ENCODE assay signal across 8 cellular contexts in the genomic region with DNA sequence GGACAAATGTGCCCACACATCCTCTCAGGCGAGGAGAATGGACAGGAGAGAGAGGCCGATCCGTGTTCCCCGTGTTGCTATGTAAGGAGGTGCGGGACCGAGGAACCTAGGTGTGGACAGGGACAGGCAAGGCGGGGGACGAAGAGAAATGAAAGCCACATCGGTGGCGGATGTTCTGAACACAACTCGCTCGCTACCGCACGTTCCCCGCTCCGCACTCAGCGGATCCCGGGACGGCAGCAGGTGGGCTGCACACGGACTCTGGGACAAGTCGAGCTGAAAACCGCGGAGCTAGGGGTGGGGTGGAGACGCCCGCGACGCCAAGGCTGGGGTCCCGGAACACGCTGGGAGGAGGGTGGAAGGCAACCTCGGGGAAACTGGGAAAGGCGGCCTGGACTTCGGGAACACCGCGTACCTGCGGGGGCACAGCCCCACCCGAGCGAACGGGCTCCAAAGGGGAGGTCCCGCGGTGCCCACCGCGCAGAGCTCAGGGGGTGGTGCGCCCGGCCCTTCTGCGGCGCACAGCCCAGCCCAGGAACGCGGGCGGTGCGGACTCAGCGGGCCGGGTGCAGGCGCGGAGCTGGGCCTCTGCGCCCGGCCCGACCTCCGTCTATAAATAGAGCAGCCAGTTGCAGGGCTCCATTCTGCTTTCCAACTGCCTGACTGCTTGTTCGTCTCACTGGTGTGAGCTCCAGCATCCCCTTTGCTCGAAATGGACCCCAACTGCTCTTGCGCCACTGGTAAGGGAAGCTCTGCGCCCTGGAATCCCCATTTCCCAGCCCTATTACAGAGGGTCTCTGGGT. TPM values are rescaled to one million over a fixed set of nuclear protein-coding genes. Genes with fewer than 3 reads are reported as not detected.
DNase-seq lines count a peak whose midpoint lies in the region; ATAC-seq and TF ChIP-seq lines count a peak whose summit lies in the region.

A gene (plus strand): TSS at position 642 of the 803 bp plus-strand sequence. CDS start 71 bp downstream, at position 713.

- H3K4me1 ChIP-seq in thoracic aorta (ENCODE audit: control insufficient read depth in 1 of 2, low read depth in 2 of 2): peaks cover 0 to 5% of the 10 kb centered on the region in 2 donors

- H3K4me3 ChIP-seq in thoracic aorta: peak within 1 kb of the TSS; percentile 77

- H3K36me3 Mint-ChIP-seq in activated naive CD4-positive, alpha-beta T cell treated with anti-CD3 and anti-CD28 coated beads, Interleukin-2, amount 10 ng/mL, durations not matched to agents 7 days and 5 days: peaks cover 2% of the 10 kb centered on the region
- no peaks in the 10 kb centered on the region for H3K36me3 Mint-ChIP-seq in nephron progenitor cell (ENCODE audit: low read depth)

- no peaks in the 10 kb centered on the region for H3K9me3 Mint-ChIP-seq in activated naive CD4-positive, alpha-beta T cell treated with anti-CD3 and anti-CD28 coated beads, Interleukin-2, amount 10 ng/mL, durations not matched to agents 7 days and 5 days
- H3K9me3 Mint-ChIP-seq in nephron progenitor cell: peaks cover 18% of the 10 kb centered on the region

- H3K4me1 Mint-ChIP-seq in activated naive CD4-positive, alpha-beta T cell treated with anti-CD3 and anti-CD28 coated beads, Interleukin-2, amount 10 ng/mL, durations not matched to agents 7 days and 5 days: peaks cover 22% of the 10 kb centered on the region
- peaks cover 25% of the 10 kb centered on the region for H3K4me1 Mint-ChIP-seq in nephron progenitor cell

- H3K27ac Mint-ChIP-seq in activated naive CD4-positive, alpha-beta T cell treated with anti-CD3 and anti-CD28 coated beads, Interleukin-2, amount 10 ng/mL, durations not matched to agents 7 days and 5 days: peak within 1 kb of the TSS; percentile 84
- H3K27ac Mint-ChIP-seq in nephron progenitor cell: no peak within 1 kb of the TSS

- peaks cover 80% of the 10 kb centered on the region for H3K27me3 Mint-ChIP-seq in activated naive CD4-positive, alpha-beta T cell treated with anti-CD3 and anti-CD28 coated beads, Interleukin-2, amount 10 ng/mL, durations not matched to agents 7 days and 5 days
- H3K27me3 Mint-ChIP-seq in nephron progenitor cell (ENCODE audit: low read depth, poor library complexity): peaks cover 100% of the 10 kb centered on the region

- ATAC-seq in thoracic aorta (ENCODE audit: insufficient number of reproducible peaks, low FRiP score, low read depth) (peak; percentile 61), GM21723 (IDR thresholded peaks at IDR 0.05; ENCODE audit: unreplicated experiment) (no peak)

- H3K27me3 ChIP-seq in thoracic aorta (replicated peaks; ENCODE audit: insufficient read depth): no peaks in the 10 kb centered on the region

- CTCF ChIA-PET in activated naive CD4-positive, alpha-beta T cell treated with anti-CD3 and anti-CD28 coated beads, Interleukin-2, amount 10 ng/mL, durations not matched to agents 7 days and 5 days (lab: Charles Lee): interaction anchor here (1.3 kb wide), 1 partner anchor 19 kb away, joined by 4 read pairs; no protein-coding TSS in a partner anchor

- no peaks in the 10 kb centered on the region for H3K36me3 ChIP-seq in thoracic aorta

- H3K9me3 ChIP-seq in thoracic aorta: no peaks in the 10 kb centered on the region

- DNase-seq in activated T-cell treated with anti-CD3 and anti-CD28 coated beads for 24 hours (ENCODE audit: low read depth): peak; percentile 70
- no peak for DNase-seq in activated T-cell treated with anti-CD3 and anti-CD28 coated beads for 4 hours
- DNase-seq in NCI-H510A (lab: John Stamatoyannopoulos, UW): peak; percentile 66
- peak; percentile 67 for DNase-seq in activated naive CD4-positive, alpha-beta T cell treated with anti-CD3 and anti-CD28 coated beads, Interleukin-2, amount 10 ng/mL, durations not matched to agents 7 days and 5 days
- DNase-seq in globus pallidus (ENCODE audit: low spot score): peak; percentile 73
- DNase-seq in nephron progenitor cell: peak; percentile 46
- no peak for DNase-seq in thoracic aorta (ENCODE audit: low spot score)

- TF ChIP-seq CTCF in nephron progenitor cell (IDR thresholded peaks at IDR 0.05): no peak
- no peak for TF ChIP-seq CTCF in thoracic aorta (IDR thresholded peaks at IDR 0.05)

- H3K27ac ChIP-seq in thoracic aorta: peak within 1 kb of the TSS; percentile 95 to 99

- peak within 1 kb of the TSS; percentile 79 for H3K4me3 Mint-ChIP-seq in activated naive CD4-positive, alpha-beta T cell treated with anti-CD3 and anti-CD28 coated beads, Interleukin-2, amount 10 ng/mL, durations not matched to agents 7 days and 5 days
- H3K4me3 Mint-ChIP-seq in nephron progenitor cell: peak within 1 kb of the TSS; percentile 81

RNA-seq across cellular contexts. Expression of the gene that starts here (rescaled TPM):
- 100 to 1,000 TPM; 106 to 214 TPM for total RNA-seq in thoracic aorta

Comparison
In these comparisons a context has a peak if more than half of its experiments do, and no peak if none do; other contexts are left out.
1. DNase-seq: peak in activated T-cell treated with anti-CD3 and anti-CD28 coated beads for 24 hours (single experiment), NCI-H510A (single experiment), activated naive CD4-positive, alpha-beta T cell treated with anti-CD3 and anti-CD28 coated beads, Interleukin-2, amount 10 ng/mL, durations not matched to agents 7 days and 5 days (single experiment), globus pallidus (single experiment) and nephron progenitor cell (single experiment); none in activated T-cell treated with anti-CD3 and anti-CD28 coated beads for 4 hours (single experiment) and thoracic aorta (single experiment).